Comparison of ENCODE assay signal across 18 cellular contexts in genomic region chr16:66581246-66581952, GRCh38. TPM values are rescaled to one million over a fixed set of nuclear protein-coding genes. Genes with fewer than 3 reads are reported as not detected.
DNase-seq lines count a peak whose midpoint lies in the region; ATAC-seq and TF ChIP-seq lines count a peak whose summit lies in the region.
"Had no signal": no experiment of that assay in that cellular context is flagged by ENCODE, and none has a peak within 500 bp of the region (broad histone marks: within the 10 kb centered on the region; RNA-seq: fewer than 3 reads in every experiment).

No MANE protein-coding gene starts in this region.

- no peak for TF ChIP-seq CTCF in astrocyte of the spinal cord (IDR thresholded peaks at IDR 0.05; ENCODE audit: low read depth, low read length)

- peaks cover 5 to 14% (median 8%) of the 10 kb centered on the region in 3 donors for H3K36me3 Mint-ChIP-seq in immature natural killer cell

- in situ Hi-C loops in astrocyte of the spinal cord (cut with HindIII; ENCODE audit: low sequenced_read_pairs), result no loop called here

- no peaks in the 10 kb centered on the region for H3K9me3 Mint-ChIP-seq in immature natural killer cell
- H3K9me3 Mint-ChIP-seq: activated B cell treated with CpG ODN at 0.5 μM for 24 hours; activated T-helper 1 cell treated with anti-CD3 and anti-CD28 coated beads, Interleukin-12 subunit alpha, Interleukin-12 subunit beta, Interleukin-2, Interleukin-4 antibody, amounts not matched to agents 30 ng/mL and 10 ng/mL and 1 ng/mL, durations not matched to agents 14 hours and 24 hours and 36 hours; neural crest cell had no signal

- no peak overlapping the region for H3K27ac Mint-ChIP-seq in immature natural killer cell
- H3K27ac Mint-ChIP-seq: activated B cell treated with CpG ODN at 0.5 μM for 24 hours; activated T-helper 1 cell treated with anti-CD3 and anti-CD28 coated beads, Interleukin-12 subunit alpha, Interleukin-12 subunit beta, Interleukin-2, Interleukin-4 antibody, amounts not matched to agents 30 ng/mL and 10 ng/mL and 1 ng/mL, durations not matched to agents 14 hours and 24 hours and 36 hours had no signal

- H3K4me3 ChIP-seq in astrocyte of the spinal cord (ENCODE audit: low read depth, low read length), result no peak overlapping the region

- ATAC-seq in sciatic nerve (peak; percentile 34), HG02852 (IDR thresholded peaks at IDR 0.05; ENCODE audit: unreplicated experiment) (no peak)

- intact Hi-C loops in sciatic nerve (cut with DNase I), result no loop called here

- H3K4me1 Mint-ChIP-seq in immature natural killer cell, result peaks cover 8 to 16% of the 10 kb centered on the region in 2 donors

- no peak overlapping the region for H3K4me3 Mint-ChIP-seq in immature natural killer cell
- H3K4me3 Mint-ChIP-seq: activated B cell treated with CpG ODN at 0.5 μM for 24 hours; activated T-helper 1 cell treated with anti-CD3 and anti-CD28 coated beads, Interleukin-12 subunit alpha, Interleukin-12 subunit beta, Interleukin-2, Interleukin-4 antibody, amounts not matched to agents 30 ng/mL and 10 ng/mL and 1 ng/mL, durations not matched to agents 14 hours and 24 hours and 36 hours; neural crest cell had no signal

- DNase-seq in GM03348 (ENCODE audit: low spot score) (peak; percentile 27), astrocyte of the spinal cord (ENCODE audit: low read depth, low spot score) (peak; percentile 30), hepatic stellate cell (ENCODE audit: low spot score) (peak; percentile 18), sciatic nerve (ENCODE audit: low spot score) (no peak), immature natural killer cell (no peak), C1 segment of cervical spinal cord (lab: John Stamatoyannopoulos, UW) (no peak)
- DNase-seq in activated CD8-positive, alpha-beta memory T cell treated with anti-CD3 and anti-CD28 coated beads for 24 hours, result no peak
- DNase-seq: activated B cell treated with CpG ODN at 0.5 μM for 24 hours; COR-L47; NCI-H2081 treated with DMSO at 0.1 percent for 48 hours; SIG-M5; stimulated activated CD4-positive, alpha-beta T cell treated with anti-CD3 and anti-CD28 coated beads, Interleukin-1b, Interleukin-23, amount 100 ng/mL, for 48 hours had no signal

- H3K27me3 Mint-ChIP-seq in immature natural killer cell (ENCODE audit: low read depth in 3 of 3), result peaks cover 7 to 14% (median 9%) of the 10 kb centered on the region in 3 donors

RNA-seq across cellular contexts. Expression of gene CMTM2, which starts 2.1 kb away (rescaled TPM):
- total RNA-seq in sciatic nerve, result 1.5 TPM
- under 1 TPM in 1 of 3 donors, not detected in 2; 0.85 TPM for polyA plus RNA-seq in immature natural killer cell
- total RNA-seq: activated B cell treated with CpG ODN at 0.5 μM for 24 hours, frontal cortex, lung microvascular endothelial cell, subcutaneous adipose tissue had no signal

RNA-seq across cellular contexts. Expression of gene CMTM1, which starts 15.2 kb away (rescaled TPM):
- 6.2 TPM for total RNA-seq in sciatic nerve
- polyA plus RNA-seq in immature natural killer cell, result 1 to 10 TPM; 1.1 to 3.1 (median 2.2) TPM

RNA-seq across cellular contexts. Expression of gene CMTM3, which starts 23.1 kb away (rescaled TPM):
- 44.5 TPM for total RNA-seq in sciatic nerve
- 100 to 1,000 TPM in 2 of 3 donors, 10 to 100 TPM in 1; 83.5 to 145 (median 127) TPM for polyA plus RNA-seq in immature natural killer cell

RNA-seq across cellular contexts. Expression of gene CKLF, which starts 29.0 kb away (rescaled TPM):
- total RNA-seq in sciatic nerve, result 36.9 TPM
- polyA plus RNA-seq in immature natural killer cell, result 100 to 1,000 TPM; 226 to 318 (median 229) TPM

RNA-seq across cellular contexts. Expression of gene TK2, which starts 31.5 kb away (rescaled TPM):
- total RNA-seq in sciatic nerve, result 44.2 TPM
- polyA plus RNA-seq in immature natural killer cell, result 10 to 100 TPM in 1 of 3 donors, 1 to 10 TPM in 2; 8.2 to 19.9 (median 9.8) TPM

Comparison
In these comparisons a context has a peak if more than half of its experiments do, and no peak if none do; other contexts are left out.
1. DNase-seq: peak in GM03348 (single experiment), astrocyte of the spinal cord (single experiment) and hepatic stellate cell (single experiment); none in sciatic nerve (single experiment), immature natural killer cell (0 of 3), activated CD8-positive, alpha-beta memory T cell treated with anti-CD3 and anti-CD28 coated beads for 24 hours (single experiment) and C1 segment of cervical spinal cord (0 of 14).